Comparison of ENCODE assay signal across 18 cellular contexts in genomic region chr9:136306691-136307208, GRCh38. TPM values are rescaled to one million over a fixed set of nuclear protein-coding genes. Genes with fewer than 3 reads are reported as not detected.
DNase-seq lines count a peak whose midpoint lies in the region; ATAC-seq lines count a peak whose summit lies in the region.
"Had no signal": no experiment of that assay in that cellular context is flagged by ENCODE, and none has a peak within 500 bp of the region (broad histone marks: within the 10 kb centered on the region; RNA-seq: fewer than 3 reads in every experiment).

No MANE protein-coding gene starts in this region.

- no peak overlapping the region for H3K9ac ChIP-seq in GM23248

- no peaks in the 10 kb centered on the region for H4K20me1 ChIP-seq in GM23248 (ENCODE audit: insufficient read depth)

- no peak overlapping the region for H2AFZ ChIP-seq in GM23248

- no peaks in the 10 kb centered on the region for H3K9me3 Mint-ChIP-seq in activated CD8-positive, alpha-beta memory T cell treated with anti-CD3 and anti-CD28 coated beads, Interleukin-2, amount 10 ng/mL, durations not matched to agents 7 days and 5 days (ENCODE audit: low read depth)
- H3K9me3 Mint-ChIP-seq in naive thymus-derived CD8-positive, alpha-beta T cell, result no peaks in the 10 kb centered on the region
- H3K9me3 Mint-ChIP-seq: activated CD4-positive, alpha-beta memory T cell treated with anti-CD3 and anti-CD28 coated beads, Interleukin-2, amount 10 ng/mL, durations not matched to agents 7 days and 5 days; activated naive CD4-positive, alpha-beta T cell treated with anti-CD3 and anti-CD28 coated beads, Interleukin-2, amount 50 U/mL, for 24 hours; H9; natural killer cell treated with Interleukin-12 subunit alpha and Interleukin-12 subunit beta and Interleukin-15 and Interleukin-18, amount 100 ng/mL, for 72 hours had no signal

- no peaks in the 10 kb centered on the region for H3K9me2 ChIP-seq in GM23248 (ENCODE audit: insufficient read depth)

- H3K4me3 Mint-ChIP-seq in activated CD8-positive, alpha-beta memory T cell treated with anti-CD3 and anti-CD28 coated beads, Interleukin-2, amount 10 ng/mL, durations not matched to agents 7 days and 5 days, result no peak overlapping the region
- H3K4me3 Mint-ChIP-seq in naive thymus-derived CD8-positive, alpha-beta T cell, result peak overlapping the region in 2 of 10 donors; percentile 9 to 32
- H3K4me3 Mint-ChIP-seq: activated CD4-positive, alpha-beta memory T cell treated with anti-CD3 and anti-CD28 coated beads, Interleukin-2, amount 10 ng/mL, durations not matched to agents 7 days and 5 days; activated naive CD4-positive, alpha-beta T cell treated with anti-CD3 and anti-CD28 coated beads, Interleukin-2, amount 50 U/mL, for 24 hours; H9; natural killer cell treated with Interleukin-12 subunit alpha and Interleukin-12 subunit beta and Interleukin-15 and Interleukin-18, amount 100 ng/mL, for 72 hours had no signal

- no peaks in the 10 kb centered on the region for H3K4me1 ChIP-seq in GM23248 (ENCODE audit: insufficient read depth)
- H3K4me1 ChIP-seq: heart left ventricle had no signal

- CTCF ChIA-PET in activated CD8-positive, alpha-beta memory T cell treated with anti-CD3 and anti-CD28 coated beads, Interleukin-2, amount 10 ng/mL, durations not matched to agents 7 days and 5 days (lab: Charles Lee), result no interaction called here

- in situ Hi-C loops in GM23248 (cut with MboI), result no loop called here

- H3K27ac ChIP-seq in GM23248, result no peak overlapping the region
- H3K27ac ChIP-seq: heart left ventricle, HL-60 had no signal

- H3K36me3 Mint-ChIP-seq in activated CD8-positive, alpha-beta memory T cell treated with anti-CD3 and anti-CD28 coated beads, Interleukin-2, amount 10 ng/mL, durations not matched to agents 7 days and 5 days, result no peaks in the 10 kb centered on the region
- H3K36me3 Mint-ChIP-seq in naive thymus-derived CD8-positive, alpha-beta T cell, result no peaks in the 10 kb centered on the region
- H3K36me3 Mint-ChIP-seq: activated naive CD4-positive, alpha-beta T cell treated with anti-CD3 and anti-CD28 coated beads, Interleukin-2, amount 50 U/mL, for 24 hours; natural killer cell treated with Interleukin-12 subunit alpha and Interleukin-12 subunit beta and Interleukin-15 and Interleukin-18, amount 100 ng/mL, for 72 hours had no signal

- peaks cover 12% of the 10 kb centered on the region; the same call in 1 of the 2 replicates for H3F3A ChIP-seq in GM23248 (ENCODE audit: insufficient read depth)

- H3K4me3 ChIP-seq in GM23248, result no peak overlapping the region
- H3K4me3 ChIP-seq: heart left ventricle had no signal

- H3K27me3 ChIP-seq in GM23248 (replicated peaks; ENCODE audit: insufficient read depth), result no peaks in the 10 kb centered on the region; the same call in 1 of the 2 replicates

- no peak overlapping the region for H3K4me2 ChIP-seq in GM23248 (ENCODE audit: unreplicated experiment)

- DNase-seq in activated CD8-positive, alpha-beta memory T cell treated with anti-CD3 and anti-CD28 coated beads, Interleukin-2, amount 10 ng/mL, durations not matched to agents 7 days and 5 days, result peak; percentile 46
- no peak for DNase-seq in activated CD8-positive, alpha-beta memory T cell treated with anti-CD3 and anti-CD28 coated beads for 24 hours
- peak; percentile 29 for DNase-seq in GM23248
- peak; percentile 35 for DNase-seq in T1000 (lab: John Stamatoyannopoulos, UW)
- no peak for DNase-seq in naive thymus-derived CD8-positive, alpha-beta T cell
- DNase-seq: activated CD4-positive, alpha-beta memory T cell treated with anti-CD3 and anti-CD28 coated beads, Interleukin-2, amount 10 ng/mL, durations not matched to agents 7 days and 5 days; cerebellar nuclear complex; H9; heart left ventricle; left colon; stimulated activated CD4-positive, alpha-beta T cell treated with anti-CD3 and anti-CD28 coated beads, Interleukin-4, amount 100 ng/mL, for 1 hour had no signal

- no peak overlapping the region for H3K27ac Mint-ChIP-seq in activated CD8-positive, alpha-beta memory T cell treated with anti-CD3 and anti-CD28 coated beads, Interleukin-2, amount 10 ng/mL, durations not matched to agents 7 days and 5 days
- no peak overlapping the region for H3K27ac Mint-ChIP-seq in naive thymus-derived CD8-positive, alpha-beta T cell
- H3K27ac Mint-ChIP-seq: activated CD4-positive, alpha-beta memory T cell treated with anti-CD3 and anti-CD28 coated beads, Interleukin-2, amount 10 ng/mL, durations not matched to agents 7 days and 5 days; activated naive CD4-positive, alpha-beta T cell treated with anti-CD3 and anti-CD28 coated beads, Interleukin-2, amount 50 U/mL, for 24 hours; natural killer cell treated with Interleukin-12 subunit alpha and Interleukin-12 subunit beta and Interleukin-15 and Interleukin-18, amount 100 ng/mL, for 72 hours had no signal

- ATAC-seq in activated CD8-positive, alpha-beta memory T cell treated with anti-CD3 and anti-CD28 coated beads, Interleukin-2, amount 10 ng/mL, durations not matched to agents 7 days and 5 days, result peak; percentile 40
- ATAC-seq in naive thymus-derived CD8-positive, alpha-beta T cell, result peak; percentile 11 to 43
- ATAC-seq in GM19463 (IDR thresholded peaks at IDR 0.05; ENCODE audit: unreplicated experiment), result no peak
- no peak for ATAC-seq in HG03354 (IDR thresholded peaks at IDR 0.05; ENCODE audit: poor library complexity, severe bottlenecking, unreplicated experiment)
- no peak for ATAC-seq in HG03520 (IDR thresholded peaks at IDR 0.05; ENCODE audit: unreplicated experiment)
- ATAC-seq: left colon had no signal

- POLR2A ChIA-PET in naive thymus-derived CD8-positive, alpha-beta T cell (lab: Charles Lee), result no interaction called here

- no peaks in the 10 kb centered on the region for H3K9me3 ChIP-seq in GM23248 (ENCODE audit: low read depth)
- H3K9me3 ChIP-seq: heart left ventricle had no signal

- H3K27me3 Mint-ChIP-seq in activated CD8-positive, alpha-beta memory T cell treated with anti-CD3 and anti-CD28 coated beads, Interleukin-2, amount 10 ng/mL, durations not matched to agents 7 days and 5 days, result no peaks in the 10 kb centered on the region
- H3K27me3 Mint-ChIP-seq in naive thymus-derived CD8-positive, alpha-beta T cell, result peaks cover 0 to 4% (median 0%) of the 10 kb centered on the region in 5 donors
- H3K27me3 Mint-ChIP-seq: activated CD4-positive, alpha-beta memory T cell treated with anti-CD3 and anti-CD28 coated beads, Interleukin-2, amount 10 ng/mL, durations not matched to agents 7 days and 5 days; activated naive CD4-positive, alpha-beta T cell treated with anti-CD3 and anti-CD28 coated beads, Interleukin-2, amount 50 U/mL, for 24 hours; natural killer cell treated with Interleukin-12 subunit alpha and Interleukin-12 subunit beta and Interleukin-15 and Interleukin-18, amount 100 ng/mL, for 72 hours had no signal

- no peaks in the 10 kb centered on the region for H3K79me2 ChIP-seq in GM23248 (ENCODE audit: insufficient read depth)

- peaks cover 3% of the 10 kb centered on the region for H3K4me1 Mint-ChIP-seq in activated CD8-positive, alpha-beta memory T cell treated with anti-CD3 and anti-CD28 coated beads, Interleukin-2, amount 10 ng/mL, durations not matched to agents 7 days and 5 days
- H3K4me1 Mint-ChIP-seq in naive thymus-derived CD8-positive, alpha-beta T cell, result peaks cover 0 to 7% (median 3%) of the 10 kb centered on the region in 4 donors
- H3K4me1 Mint-ChIP-seq: activated CD4-positive, alpha-beta memory T cell treated with anti-CD3 and anti-CD28 coated beads, Interleukin-2, amount 10 ng/mL, durations not matched to agents 7 days and 5 days; H9 had no signal

- 14 to 23% methylated on average over 16 to 19 of the region's 19 CpGs for WGBS in GM23248 (ENCODE audit: low coverage in 1 of 2, low lambda C conversion rate in 2 of 2, missing lambda C conversion rate in 2 of 2), 2 experiments

- no peaks in the 10 kb centered on the region for H3K36me3 ChIP-seq in GM23248 (ENCODE audit: low read depth)
- H3K36me3 ChIP-seq: heart left ventricle had no signal

RNA-seq across cellular contexts. Expression of gene CCDC187, which starts 2.9 kb away (rescaled TPM):
- not detected for total RNA-seq in activated CD8-positive, alpha-beta memory T cell treated with anti-CD3 and anti-CD28 coated beads, Interleukin-2, amount 10 ng/mL, durations not matched to agents 7 days and 5 days
- total RNA-seq in GM23248 (2014; rRNA removed; shearing (Covaris generic)), result not detected in 2 replicates
- polyA plus RNA-seq in GM23248 (2016; fragmentation: Nextera tagmentation; extraction: Ambion mirVana), result not detected in 2 replicates
- not detected for total RNA-seq in naive thymus-derived CD8-positive, alpha-beta T cell
- polyA plus RNA-seq in naive thymus-derived CD8-positive, alpha-beta T cell, result not detected
- total RNA-seq: activated CD4-positive, alpha-beta memory T cell treated with anti-CD3 and anti-CD28 coated beads, Interleukin-2, amount 10 ng/mL, durations not matched to agents 7 days and 5 days; MCF 10A; natural killer cell treated with Interleukin-12 subunit alpha and Interleukin-12 subunit beta and Interleukin-15 and Interleukin-18, amount 100 ng/mL, for 72 hours had no signal
- polyA plus RNA-seq: heart left ventricle had no signal

RNA-seq across cellular contexts. Expression of gene GPSM1, which starts 20.6 kb away (rescaled TPM):
- 1 to 10 TPM; 4.5 to 6.7 TPM for total RNA-seq in activated CD8-positive, alpha-beta memory T cell treated with anti-CD3 and anti-CD28 coated beads, Interleukin-2, amount 10 ng/mL, durations not matched to agents 7 days and 5 days
- 51.6 and 57.1 TPM in 2 replicates for total RNA-seq in GM23248 (2014; rRNA removed; shearing (Covaris generic))
- polyA plus RNA-seq in GM23248 (2016; fragmentation: Nextera tagmentation; extraction: Ambion mirVana), result 12.4 and 13.7 TPM in 2 replicates
- total RNA-seq in naive thymus-derived CD8-positive, alpha-beta T cell, result 10 to 100 TPM; 10.0 to 11.6 TPM
- under 1 TPM; 0.50 to 0.98 (median 0.82) TPM for polyA plus RNA-seq in naive thymus-derived CD8-positive, alpha-beta T cell

RNA-seq across cellular contexts. Expression of gene DNLZ, which starts 56.8 kb away (rescaled TPM):
- total RNA-seq in activated CD8-positive, alpha-beta memory T cell treated with anti-CD3 and anti-CD28 coated beads, Interleukin-2, amount 10 ng/mL, durations not matched to agents 7 days and 5 days, result 10 to 100 TPM; 22.4 to 23.7 TPM
- 12.3 and 49.8 TPM in 2 replicates for total RNA-seq in GM23248 (2014; rRNA removed; shearing (Covaris generic))
- polyA plus RNA-seq in GM23248 (2016; fragmentation: Nextera tagmentation; extraction: Ambion mirVana), result 25.9 and 27.1 TPM in 2 replicates
- 10 to 100 TPM; 32.8 to 33.3 TPM for total RNA-seq in naive thymus-derived CD8-positive, alpha-beta T cell
- polyA plus RNA-seq in naive thymus-derived CD8-positive, alpha-beta T cell, result 10 to 100 TPM; 51.6 to 58.1 (median 52.9) TPM

Comparison
In these comparisons a context has a peak if more than half of its experiments do, and no peak if none do; other contexts are left out.
1. DNase-seq: peak in activated CD8-positive, alpha-beta memory T cell treated with anti-CD3 and anti-CD28 coated beads, Interleukin-2, amount 10 ng/mL, durations not matched to agents 7 days and 5 days (single experiment), GM23248 (single experiment) and T1000 (single experiment); none in activated CD8-positive, alpha-beta memory T cell treated with anti-CD3 and anti-CD28 coated beads for 24 hours (single experiment) and naive thymus-derived CD8-positive, alpha-beta T cell (0 of 10).
2. ATAC-seq: peak in activated CD8-positive, alpha-beta memory T cell treated with anti-CD3 and anti-CD28 coated beads, Interleukin-2, amount 10 ng/mL, durations not matched to agents 7 days and 5 days (single experiment) and naive thymus-derived CD8-positive, alpha-beta T cell (2 of 2); none in GM19463 (single experiment), HG03354 (single experiment) and HG03520 (single experiment).